In the genomic region with DNA sequence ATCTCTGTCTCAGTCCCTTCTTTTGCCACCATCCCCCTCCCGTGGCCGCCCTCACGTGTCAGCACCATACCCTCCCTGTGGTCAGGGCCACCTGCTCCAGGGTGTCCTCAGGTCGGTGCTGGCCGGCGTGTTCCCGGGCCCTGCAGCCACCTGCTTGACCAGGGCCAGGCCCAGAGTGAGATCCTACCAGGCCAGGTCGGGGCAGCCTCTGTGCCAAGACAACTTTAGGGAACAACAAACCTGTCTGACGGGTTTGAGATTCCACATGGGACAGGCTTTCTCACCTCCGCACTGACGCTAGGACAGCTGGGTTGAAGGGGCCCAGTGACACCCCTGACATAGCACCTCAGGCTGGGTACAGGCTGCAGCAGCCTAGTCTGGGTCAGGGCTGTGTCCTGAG, we compare ENCODE assay signal across 13 cellular contexts. TPM values are rescaled to one million over a fixed set of nuclear protein-coding genes. Genes with fewer than 3 reads are reported as not detected.
A peak's percentile ranks its signal among the peaks of the same experiment; 100 is the strongest.
DNase-seq lines count a peak whose midpoint lies in the region; TF ChIP-seq lines count a peak whose summit lies in the region.
"Had no signal": no experiment of that assay in that cellular context is flagged by ENCODE, and none has a peak within 500 bp of the region (broad histone marks: within the 10 kb centered on the region; RNA-seq: fewer than 3 reads in every experiment).

No MANE protein-coding gene starts in this region.

- TF ChIP-seq CTCF in Calu3 (IDR thresholded peaks at IDR 0.05; ENCODE audit: unreplicated experiment) = no peak
- TF ChIP-seq CTCF in RWPE1 (conservative IDR thresholded peaks at IDR 0.05; ENCODE audit: low read depth) = no peak
- no peak for TF ChIP-seq CTCF in hepatocyte (IDR thresholded peaks at IDR 0.05; ENCODE audit: poor library complexity)
- no peak for TF ChIP-seq CTCF in parathyroid adenoma (IDR thresholded peaks at IDR 0.05)

- no peak overlapping the region for H3K4me2 ChIP-seq in hepatocyte
- H3K4me2 ChIP-seq in parathyroid adenoma (ENCODE audit: low read length) = peak overlapping the region; percentile 46

- H3K9me3 Mint-ChIP-seq in Calu3 (ENCODE audit: low read depth, unreplicated experiment) = peaks cover 3% of the 10 kb centered on the region
- H3K9me3 Mint-ChIP-seq in activated T-helper 2 cell treated with anti-CD3 and anti-CD28 coated beads, Interferon-gamma antibody, Interleukin-2, Interleukin-4, amounts not matched to agents 10 μg/mL and 5 μg/mL and 100 μg/mL, durations not matched to agents 14 hours and 24 hours and 36 hours = no peaks in the 10 kb centered on the region
- H3K9me3 Mint-ChIP-seq: naive thymus-derived CD4-positive, alpha-beta T cell had no signal

- H3K4me3 Mint-ChIP-seq in Calu3 (ENCODE audit: low read depth, unreplicated experiment) = peak overlapping the region; percentile 76
- no peak overlapping the region for H3K4me3 Mint-ChIP-seq in activated T-helper 2 cell treated with anti-CD3 and anti-CD28 coated beads, Interferon-gamma antibody, Interleukin-2, Interleukin-4, amounts not matched to agents 10 μg/mL and 5 μg/mL and 100 μg/mL, durations not matched to agents 14 hours and 24 hours and 36 hours (ENCODE audit: low read depth)

- no peak overlapping the region for H3K9ac ChIP-seq in parathyroid adenoma

- H3K79me2 ChIP-seq in hepatocyte (no peaks in the 10 kb centered on the region), parathyroid adenoma (no peaks in the 10 kb centered on the region)

- no peaks in the 10 kb centered on the region for H3K9me2 ChIP-seq in hepatocyte (replicated peaks; ENCODE audit: insufficient read depth)

- H3K27ac ChIP-seq in RWPE1 = peak overlapping the region; percentile 100
- H3K27ac ChIP-seq in hepatocyte = peak overlapping the region; percentile 78
- peak overlapping the region; percentile 81 for H3K27ac ChIP-seq in parathyroid adenoma
- H3K27ac ChIP-seq in caudate nucleus (ENCODE audit: low read depth, low read length) = no peak overlapping the region
- H3K27ac ChIP-seq: SJSA1 had no signal

- CTCF ChIA-PET in Calu3 (lab: Charles Lee) (interaction anchor here (1.4 kb wide), 1 partner anchor 58 kb away, joined by 5 read pairs; no protein-coding TSS in a partner anchor), RWPE1 (lab: Yijun Ruan, JAX) (interaction anchor here (0.6 to 1.3 kb wide), 2 partner anchors 63 to 169 kb away, joined by 3 to 5 read pairs; no protein-coding TSS in a partner anchor)

- H3K4me1 ChIP-seq in hepatocyte (ENCODE audit: insufficient read depth) (peaks cover 16% of the 10 kb centered on the region), parathyroid adenoma (peaks cover 9% of the 10 kb centered on the region)

- H3K27me3 ChIP-seq in hepatocyte (no peaks in the 10 kb centered on the region), parathyroid adenoma (ENCODE audit: control insufficient read depth, insufficient read depth, low read length) (no peaks in the 10 kb centered on the region)
- H3K27me3 ChIP-seq: SJSA1 had no signal

- 65% methylated on average over 11 of the region's 11 CpGs for WGBS in hepatocyte (ENCODE audit: low lambda C conversion rate, missing lambda C conversion rate)

- H3K36me3 ChIP-seq in hepatocyte (replicated peaks; ENCODE audit: insufficient read depth, low read depth) (no peaks in the 10 kb centered on the region), parathyroid adenoma (ENCODE audit: control insufficient read depth, insufficient read depth, low read length) (no peaks in the 10 kb centered on the region)
- H3K36me3 ChIP-seq: SJSA1 had no signal

- intact Hi-C loops in Calu3 (cut with micrococcal nuclease; ENCODE audit: unreplicated experiment) = loop anchor here (5.0 kb wide), 1 partner anchor 79 kb away; a partner anchor contains a TSS
- intact Hi-C loops in activated T-helper 2 cell treated with anti-CD3 and anti-CD28 coated beads, Interferon-gamma antibody, Interleukin-2, Interleukin-4, amounts not matched to agents 10 μg/mL and 5 μg/mL and 100 μg/mL, durations not matched to agents 14 hours and 24 hours and 36 hours (cut with micrococcal nuclease) = no loop called here

- peaks cover 42% of the 10 kb centered on the region for H3K4me1 Mint-ChIP-seq in Calu3 (ENCODE audit: low read depth, unreplicated experiment)
- H3K4me1 Mint-ChIP-seq in activated T-helper 2 cell treated with anti-CD3 and anti-CD28 coated beads, Interferon-gamma antibody, Interleukin-2, Interleukin-4, amounts not matched to agents 10 μg/mL and 5 μg/mL and 100 μg/mL, durations not matched to agents 14 hours and 24 hours and 36 hours (ENCODE audit: low read depth) = peaks cover 6% of the 10 kb centered on the region

- no peaks in the 10 kb centered on the region for H3K27me3 Mint-ChIP-seq in Calu3 (ENCODE audit: unreplicated experiment)
- peaks cover 4% of the 10 kb centered on the region for H3K27me3 Mint-ChIP-seq in activated T-helper 2 cell treated with anti-CD3 and anti-CD28 coated beads, Interferon-gamma antibody, Interleukin-2, Interleukin-4, amounts not matched to agents 10 μg/mL and 5 μg/mL and 100 μg/mL, durations not matched to agents 14 hours and 24 hours and 36 hours (ENCODE audit: low read depth)

- no TSS peak for BruUV-seq in Calu3 (replicated peaks; lab: Mats Ljungman, UMichigan)

- no peaks in the 10 kb centered on the region for H4K20me1 ChIP-seq in hepatocyte (ENCODE audit: insufficient read depth, poor library complexity, severe bottlenecking)

- POLR2A ChIA-PET in RWPE1 (lab: Yijun Ruan, JAX; ENCODE audit: low non-redundant PET) = interaction anchor here (0.6 to 1.2 kb wide), 3 partner anchors 9 to 77 kb away, joined by 3 to 6 read pairs (median 4); no protein-coding TSS in a partner anchor

- peak; percentile 78 for DNase-seq in Calu3
- no peak for DNase-seq in RWPE1 (ENCODE audit: low spot score)
- peak; percentile 43 for DNase-seq in hepatocyte (ENCODE audit: low spot score)
- DNase-seq in KG1 (lab: John Stamatoyannopoulos, UW) = no peak
- no peak for DNase-seq in activated T-helper 2 cell treated with anti-CD3 and anti-CD28 coated beads, Interferon-gamma antibody, Interleukin-2, Interleukin-4, amounts not matched to agents 10 μg/mL and 5 μg/mL and 100 μg/mL, durations not matched to agents 14 hours and 24 hours and 36 hours (ENCODE audit: low spot score)
- no peak for DNase-seq in pons (ENCODE audit: low spot score)
- no peak for DNase-seq in caudate nucleus (lab: John Stamatoyannopoulos, UW)
- DNase-seq: C1 segment of cervical spinal cord; hippocampal formation; naive thymus-derived CD4-positive, alpha-beta T cell; NCI-H510A treated with DMSO at 0.1 percent for 48 hours had no signal

- H3K4me3 ChIP-seq in hepatocyte (no peak overlapping the region), parathyroid adenoma (ENCODE audit: low read depth, low read length) (no peak overlapping the region)
- H3K4me3 ChIP-seq: SJSA1 had no signal

- no peaks in the 10 kb centered on the region for H3K9me3 ChIP-seq in hepatocyte (ENCODE audit: low read depth)
- no peaks in the 10 kb centered on the region for H3K9me3 ChIP-seq in parathyroid adenoma (ENCODE audit: control insufficient read depth, low read length)
- H3K9me3 ChIP-seq: SJSA1 had no signal

- H3K36me3 Mint-ChIP-seq in Calu3 (ENCODE audit: insufficient read depth, unreplicated experiment) = peaks cover 21% of the 10 kb centered on the region
- H3K36me3 Mint-ChIP-seq in activated T-helper 2 cell treated with anti-CD3 and anti-CD28 coated beads, Interferon-gamma antibody, Interleukin-2, Interleukin-4, amounts not matched to agents 10 μg/mL and 5 μg/mL and 100 μg/mL, durations not matched to agents 14 hours and 24 hours and 36 hours (ENCODE audit: low read depth) = no peaks in the 10 kb centered on the region
- H3K36me3 Mint-ChIP-seq: naive thymus-derived CD4-positive, alpha-beta T cell had no signal

- no peak overlapping the region for H2AFZ ChIP-seq in hepatocyte
- H2AFZ ChIP-seq in parathyroid adenoma = peak overlapping the region; percentile 39

- peak overlapping the region; percentile 97 for H3K27ac Mint-ChIP-seq in Calu3 (ENCODE audit: unreplicated experiment)
- H3K27ac Mint-ChIP-seq in activated T-helper 2 cell treated with anti-CD3 and anti-CD28 coated beads, Interferon-gamma antibody, Interleukin-2, Interleukin-4, amounts not matched to agents 10 μg/mL and 5 μg/mL and 100 μg/mL, durations not matched to agents 14 hours and 24 hours and 36 hours = no peak overlapping the region

RNA-seq across cellular contexts. Expression of a gene that starts 7.5 kb away (rescaled TPM):
- 84.9 and 97.8 TPM in 2 replicates for total RNA-seq in Calu3 (2022)
- total RNA-seq in hepatocyte = 15.2 and 15.6 TPM in 2 replicates
- polyA plus RNA-seq in hepatocyte = 12.7 and 16.2 TPM in 2 replicates
- total RNA-seq in activated T-helper 2 cell treated with anti-CD3 and anti-CD28 coated beads, Interferon-gamma antibody, Interleukin-2, Interleukin-4, amounts not matched to agents 10 μg/mL and 5 μg/mL and 100 μg/mL, durations not matched to agents 14 hours and 24 hours and 36 hours = 82.8 and 87.0 TPM in 2 replicates

RNA-seq across cellular contexts. Expression of a gene that starts 24.0 kb away (rescaled TPM):
- total RNA-seq in Calu3 (2022) = 55.8 and 58.3 TPM in 2 replicates
- total RNA-seq in hepatocyte = 48.9 and 53.3 TPM in 2 replicates
- polyA plus RNA-seq in hepatocyte = 73.8 and 76.6 TPM in 2 replicates
- total RNA-seq in activated T-helper 2 cell treated with anti-CD3 and anti-CD28 coated beads, Interferon-gamma antibody, Interleukin-2, Interleukin-4, amounts not matched to agents 10 μg/mL and 5 μg/mL and 100 μg/mL, durations not matched to agents 14 hours and 24 hours and 36 hours = 65.7 and 71.1 TPM in 2 replicates

RNA-seq across cellular contexts. Expression of a gene that starts 56.2 kb away (rescaled TPM):
- total RNA-seq in Calu3 (2022) (4.2 and 5.7 TPM in 2 replicates), hepatocyte (1.1 and 4.2 TPM in 2 replicates)
- polyA plus RNA-seq in hepatocyte = 7.1 and 10.7 TPM in 2 replicates
- 3.5 and 3.7 TPM in 2 replicates for total RNA-seq in activated T-helper 2 cell treated with anti-CD3 and anti-CD28 coated beads, Interferon-gamma antibody, Interleukin-2, Interleukin-4, amounts not matched to agents 10 μg/mL and 5 μg/mL and 100 μg/mL, durations not matched to agents 14 hours and 24 hours and 36 hours
- polyA plus RNA-seq: naive thymus-derived CD4-positive, alpha-beta T cell had no signal

RNA-seq across cellular contexts. Expression of a gene that starts 59.9 kb away (rescaled TPM):
- 86.6 and 91.8 TPM in 2 replicates for total RNA-seq in Calu3 (2022)
- total RNA-seq in hepatocyte = 54.0 and 64.1 TPM in 2 replicates
- polyA plus RNA-seq in hepatocyte = 291 and 297 TPM in 2 replicates
- 233 and 240 TPM in 2 replicates for total RNA-seq in activated T-helper 2 cell treated with anti-CD3 and anti-CD28 coated beads, Interferon-gamma antibody, Interleukin-2, Interleukin-4, amounts not matched to agents 10 μg/mL and 5 μg/mL and 100 μg/mL, durations not matched to agents 14 hours and 24 hours and 36 hours

Comparison
In these comparisons a context has a peak if more than half of its experiments do, and no peak if none do; other contexts are left out.
1. DNase-seq: peak in Calu3 (single experiment) and hepatocyte (single experiment); none in RWPE1 (single experiment), KG1 (single experiment), activated T-helper 2 cell treated with anti-CD3 and anti-CD28 coated beads, Interferon-gamma antibody, Interleukin-2, Interleukin-4, amounts not matched to agents 10 μg/mL and 5 μg/mL and 100 μg/mL, durations not matched to agents 14 hours and 24 hours and 36 hours (single experiment), pons (single experiment) and caudate nucleus (0 of 61).